Comparison of ENCODE assay signal across 17 cellular contexts in the genomic region with DNA sequence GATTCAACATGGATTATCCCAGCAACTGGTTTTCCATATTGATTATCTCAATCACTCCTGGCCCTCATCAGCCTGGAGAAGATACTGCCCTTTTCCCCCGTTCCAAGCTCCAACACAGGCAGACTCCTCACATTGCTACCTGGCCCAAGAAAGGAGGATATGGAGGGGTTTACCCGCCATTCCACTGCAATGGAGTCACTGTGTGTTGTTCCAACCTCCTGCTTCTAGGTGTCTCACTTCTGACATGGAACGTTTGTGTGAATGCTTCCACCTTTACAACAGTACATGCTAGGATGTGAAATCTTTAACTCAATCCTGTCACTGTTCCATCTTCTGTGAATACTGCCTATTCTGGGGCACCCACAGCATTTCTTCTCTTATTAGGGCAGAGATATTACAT. TPM values are rescaled to one million over a fixed set of nuclear protein-coding genes. Genes with fewer than 3 reads are reported as not detected.
A peak's percentile ranks its signal among the peaks of the same experiment; 100 is the strongest.
DNase-seq lines count a peak whose midpoint lies in the region; ATAC-seq, FAIRE-seq and TF ChIP-seq lines count a peak whose summit lies in the region.
"Had no signal": no experiment of that assay in that cellular context is flagged by ENCODE, and none has a peak within 500 bp of the region (broad histone marks: within the 10 kb centered on the region; RNA-seq: fewer than 3 reads in every experiment).

No MANE protein-coding gene starts in this region.

- TF ChIP-seq CTCF in HCT116 (IDR thresholded peaks at IDR 0.05 in 2 of 3, conservative IDR thresholded peaks at IDR 0.05 in 1 of 3; ENCODE audit: borderline replicate concordance in 1 of 3, insufficient read depth in 1 of 3, low read depth in 2 of 3, low read length in 2 of 3) (no peak), H1 (IDR thresholded peaks at IDR 0.05; ENCODE audit: control extremely low read depth in 1 of 3, insufficient read depth in 1 of 3, low read depth in 1 of 3, low read length in 3 of 3) (no peak), lower lobe of right lung (IDR thresholded peaks at IDR 0.05) (no peak)

- no peaks in the 10 kb centered on the region for H3K79me2 ChIP-seq in HCT116 (ENCODE audit: insufficient read depth, low read length)
- no peaks in the 10 kb centered on the region for H3K79me2 ChIP-seq in H1 (ENCODE audit: control insufficient read depth in 1 of 2, insufficient read depth in 2 of 2, low read length in 2 of 2)

- no peak overlapping the region for H3K18ac ChIP-seq in H1 (ENCODE audit: extremely low read depth, low read length)

- no peak overlapping the region for H3K4ac ChIP-seq in H1 (replicated peaks; ENCODE audit: insufficient read length, low read depth, low read length)

- POLR2A ChIA-PET in HCT116 (lab: Charles Lee), result no interaction called here
- POLR2A ChIA-PET in H1 (lab: Charles Lee; ENCODE audit: partially characterized antibody), result interaction anchor here (0.6 to 2.1 kb wide), 5 partner anchors 8 to 328 kb away, joined by 3 to 5 read pairs (median 3); no protein-coding TSS in a partner anchor

- H2BK5ac ChIP-seq in H1 (ENCODE audit: low read depth, low read length), result no peak overlapping the region

- no peak overlapping the region for H2BK12ac ChIP-seq in H1 (ENCODE audit: low read depth, low read length)

- intact Hi-C loops in HCT116 (cut with micrococcal nuclease) (no loop called here), lower lobe of right lung (cut with DNase I) (no loop called here), aorta (cut with DNase I) (no loop called here)

- no peaks in the 10 kb centered on the region for H3K23me2 ChIP-seq in H1 (ENCODE audit: low read depth, low read length)

- H2AK5ac ChIP-seq in H1 (ENCODE audit: low read depth, low read length), result no peak overlapping the region

- H3K4me1 ChIP-seq in HCT116 (ENCODE audit: control insufficient read depth in 1 of 2, insufficient read depth in 2 of 2, low read length in 2 of 2) (no peaks in the 10 kb centered on the region), H1 (replicated peaks in 1 of 4; ENCODE audit: control insufficient read depth in 3 of 4, insufficient read depth in 4 of 4, low read length in 3 of 4) (no peaks in the 10 kb centered on the region), lower lobe of right lung (no peaks in the 10 kb centered on the region), aorta (ENCODE audit: control insufficient read depth in 1 of 2, insufficient read depth in 2 of 2, low read length in 2 of 2) (no peaks in the 10 kb centered on the region)
- H3K4me1 ChIP-seq: HAP-1 had no signal

- no peak overlapping the region for H2AFZ ChIP-seq in HCT116 (ENCODE audit: low read depth, low read length, poor library complexity, severe bottlenecking)
- no peak overlapping the region for H2AFZ ChIP-seq in H1 (ENCODE audit: low read length)
- H2AFZ ChIP-seq: GM23248 had no signal

- H2BK120ac ChIP-seq in H1 (replicated peaks; ENCODE audit: low read depth, low read length), result no peak overlapping the region

- no peak overlapping the region for H3K14ac ChIP-seq in H1 (ENCODE audit: insufficient read length)

- H3K27ac ChIP-seq in HCT116 (ENCODE audit: low read depth, low read length) (no peak overlapping the region), H1 (ENCODE audit: low read depth, low read length) (no peak overlapping the region), lower lobe of right lung (no peak overlapping the region), aorta (ENCODE audit: low read depth in 1 of 2, low read length in 2 of 2) (no peak overlapping the region)
- H3K27ac ChIP-seq: GM23248 had no signal

- no peak overlapping the region for H2BK20ac ChIP-seq in H1 (ENCODE audit: low read length)

- no peak for DNase-seq in GM19239 (ENCODE audit: insufficient read length, low spot score)
- no peak for DNase-seq in HCT116 (ENCODE audit: low read depth, low spot score)
- no peak for DNase-seq in H1 (ENCODE audit: low read depth in 1 of 2, low spot score in 2 of 2)
- DNase-seq in lower lobe of right lung, result no peak
- no peak for DNase-seq in aorta
- DNase-seq in stimulated activated naive CD8-positive, alpha-beta T cell treated with anti-CD3 and anti-CD28 coated beads, Interleukin-15, Interleukin-2, amounts not matched to agents 100 U/mL and 50 U/mL, for 24 hours, result no peak
- DNase-seq: C1 segment of cervical spinal cord; Calu3; CD4-positive, alpha-beta memory T cell; COR-L47; DMS53; DMS79 treated with DMSO at 0.1 percent for 48 hours; GF-D8; GM23248 had no signal

- CTCF ChIA-PET in HCT116 (lab: Charles Lee), result no interaction called here
- CTCF ChIA-PET in H1 (lab: Charles Lee; ENCODE audit: partially characterized antibody), result interaction anchor here (0.9 kb wide), 1 partner anchor 254 kb away, joined by 4 read pairs; no protein-coding TSS in a partner anchor

- TF ChIP-seq RAD21 in HCT116 (IDR thresholded peaks at IDR 0.05; ENCODE audit: low read depth), result no peak
- no peak for TF ChIP-seq RAD21 in H1 (IDR thresholded peaks at IDR 0.05 in 1 of 2, conservative IDR thresholded peaks at IDR 0.05 in 1 of 2; ENCODE audit: low read depth in 2 of 2, low read length in 2 of 2)

- H3K9me3 ChIP-seq in HCT116 (ENCODE audit: control insufficient read depth in 1 of 2, insufficient read depth in 1 of 2, low read depth in 1 of 2, low read length in 2 of 2), result no peaks in the 10 kb centered on the region
- H3K9me3 ChIP-seq in H1 (ENCODE audit: insufficient read depth in 2 of 2, low read depth in 1 of 2, low read length in 1 of 2), result no peaks in the 10 kb centered on the region
- H3K9me3 ChIP-seq in lower lobe of right lung, result no peaks in the 10 kb centered on the region
- no peaks in the 10 kb centered on the region for H3K9me3 ChIP-seq in aorta (ENCODE audit: control insufficient read depth, low read length)
- H3K9me3 ChIP-seq: HAP-1 had no signal

- H3K36me3 ChIP-seq in HCT116 (ENCODE audit: control insufficient read depth in 1 of 2, insufficient read depth in 2 of 2, low read length in 2 of 2) (no peaks in the 10 kb centered on the region), H1 (ENCODE audit: control insufficient read depth in 2 of 4, insufficient read depth in 4 of 4, low read length in 3 of 4) (no peaks in the 10 kb centered on the region), lower lobe of right lung (no peaks in the 10 kb centered on the region), aorta (ENCODE audit: control insufficient read depth in 1 of 2, insufficient read depth in 2 of 2, low read length in 1 of 2) (no peaks in the 10 kb centered on the region)

- H4K20me1 ChIP-seq in HCT116 (ENCODE audit: insufficient read depth) (no peaks in the 10 kb centered on the region), H1 (replicated peaks in 1 of 2; ENCODE audit: control insufficient read depth in 1 of 2, insufficient read depth in 2 of 2, low read length in 2 of 2) (no peaks in the 10 kb centered on the region)

- no peak overlapping the region for H3K9ac ChIP-seq in HCT116 (ENCODE audit: low read length)
- no peak overlapping the region for H3K9ac ChIP-seq in H1 (replicated peaks in 1 of 4; ENCODE audit: extremely low read depth in 1 of 4, low read depth in 3 of 4, low read length in 3 of 4)
- H3K9ac ChIP-seq: GM23248 had no signal

- no peak overlapping the region for H4K5ac ChIP-seq in H1 (ENCODE audit: insufficient read length, low read depth, low read length)

- no peak overlapping the region for H4K8ac ChIP-seq in H1 (ENCODE audit: extremely low read depth, insufficient read depth, low read length)

- no peak overlapping the region for H3K23ac ChIP-seq in H1 (ENCODE audit: insufficient read length)

- no peak overlapping the region for H3K4me2 ChIP-seq in HCT116 (ENCODE audit: low read length)
- H3K4me2 ChIP-seq in H1 (ENCODE audit: insufficient read depth in 1 of 2, low read depth in 2 of 2, low read length in 2 of 2), result no peak overlapping the region

- no peak overlapping the region for H4K91ac ChIP-seq in H1 (replicated peaks; ENCODE audit: insufficient read length, low read length)

- TF ChIP-seq POLR2A in HCT116 (IDR thresholded peaks at IDR 0.05; ENCODE audit: borderline replicate concordance, extremely low read depth, insufficient read depth, insufficient read length), result no peak
- no peak for TF ChIP-seq POLR2A in H1 (IDR thresholded peaks at IDR 0.05; ENCODE audit: control extremely low read depth in 1 of 2, low read depth in 2 of 2, low read length in 2 of 2)

- 88% methylated on average over 3 of the region's 3 CpGs; no CpG with 5 or more reads in 1 of the 2 experiments for WGBS in H1 (ENCODE audit: extremely low coverage in 1 of 2, insufficient coverage in 1 of 2, insufficient read length in 1 of 2, insufficient replicate concordance in 2 of 2, low coverage in 1 of 2, low lambda C conversion rate in 2 of 2, missing lambda C conversion rate in 1 of 2), 2 experiments
- WGBS in aorta, 2 donors, result 78 to 81% methylated on average over 3 of the region's 3 CpGs

- H3K27me3 ChIP-seq in HCT116 (ENCODE audit: insufficient read depth, low read length) (no peaks in the 10 kb centered on the region), H1 (replicated peaks in 1 of 4; ENCODE audit: control insufficient read depth in 3 of 4, extremely low read depth in 1 of 4, insufficient read depth in 3 of 4, low read length in 3 of 4) (no peaks in the 10 kb centered on the region), lower lobe of right lung (ENCODE audit: low read depth) (no peaks in the 10 kb centered on the region), aorta (ENCODE audit: control insufficient read depth in 1 of 2, insufficient read depth in 2 of 2, low read length in 1 of 2) (no peaks in the 10 kb centered on the region)

- BruUV-seq in HCT116 (replicated peaks; lab: Mats Ljungman, UMichigan), result no TSS peak

- ATAC-seq in HCT116, result peak; percentile 67
- ATAC-seq in lower lobe of right lung, result no peak
- ATAC-seq in aorta (ENCODE audit: low FRiP score), result no peak
- ATAC-seq in stimulated activated naive CD8-positive, alpha-beta T cell treated with anti-CD3 and anti-CD28 coated beads, Interleukin-15, Interleukin-2, amounts not matched to agents 100 U/mL and 50 U/mL, for 24 hours, result no peak

- H3K79me1 ChIP-seq in H1 (ENCODE audit: low read depth, low read length), result no peaks in the 10 kb centered on the region

- no peak overlapping the region for H2BK15ac ChIP-seq in H1 (ENCODE audit: low read length)

- no peak overlapping the region for H3K56ac ChIP-seq in H1 (replicated peaks; ENCODE audit: insufficient read length, low read depth, low read length)

- no peaks in the 10 kb centered on the region for H3K9me2 ChIP-seq in HCT116 (ENCODE audit: insufficient read depth)

- TF ChIP-seq EP300 in H1 (IDR thresholded peaks at IDR 0.05; ENCODE audit: borderline replicate concordance in 1 of 2, low read depth in 2 of 2, low read length in 2 of 2), result no peak

- RAD21 ChIA-PET in HCT116 (lab: Charles Lee; ENCODE audit: low non-redundant PET in 1 of 2, low total read pairs in 2 of 2, uncharacterized antibody in 2 of 2, unreplicated experiment in 2 of 2), result no interaction called here

- FAIRE-seq in GM19239 (lab: Jason Lieb, UNC) (peak; percentile 21), H1 (lab: Jason Lieb, UNC) (no peak)
- FAIRE-seq: GM12892, H54 had no signal

- H3K4me3 ChIP-seq in HCT116 (replicated peaks in 1 of 2; ENCODE audit: low read depth in 1 of 2, low read length in 2 of 2), result no peak overlapping the region
- no peak overlapping the region for H3K4me3 ChIP-seq in H1 (ENCODE audit: extremely low read depth in 1 of 4, insufficient read depth in 2 of 4, low read depth in 3 of 4, low read length in 4 of 4)
- H3K4me3 ChIP-seq in lower lobe of right lung, result no peak overlapping the region
- H3K4me3 ChIP-seq in aorta (ENCODE audit: low read length in 2 of 2), result no peak overlapping the region
- H3K4me3 ChIP-seq: GM23248, HAP-1 had no signal

RNA-seq across cellular contexts. Expression of gene RPRD1A, which starts 58.1 kb away (rescaled TPM):
- total RNA-seq in HCT116 (2021; ENCODE audit: unreplicated experiment), result 80.7 TPM
- 29.2 and 35.0 TPM in 2 replicates for polyA plus RNA-seq in HCT116 (2012)
- 102 and 106 TPM in 2 replicates for total RNA-seq in H1 (2021; fragmentation: NEBNext Ultra II Directional; extraction: Animal tissue kit (Norgen Biotek cat#: 25700))
- polyA plus RNA-seq in H1 (2011; rRNA removed), result 28.3 and 40.5 TPM in 2 replicates
- 61.5 TPM for polyA plus RNA-seq in H1 (2011; cell fraction: cytosol; rRNA removed)
- polyA plus RNA-seq in H1 (2011; cell fraction: nucleus; rRNA removed), result 58.8 TPM
- polyA plus RNA-seq in H1 (2012, experiment 1 of 2), result 64.7 to 88.3 TPM (median 72.8 TPM) in 4 replicates
- 7.4 TPM for polyA plus RNA-seq in H1 (2012, experiment 2 of 2)
- polyA plus RNA-seq in H1 (2013, experiment 1 of 2), result 85.0 TPM
- 83.5 TPM for polyA plus RNA-seq in H1 (2013, experiment 2 of 2)
- polyA minus RNA-seq in H1 (2011; rRNA and poly(A)+ RNA removed), result 56.4 and 68.9 TPM in 2 replicates
- polyA minus RNA-seq in H1 (2011; cell fraction: cytosol; rRNA and poly(A)+ RNA removed), result 61.4 TPM
- polyA minus RNA-seq in H1 (2011; cell fraction: nucleus; rRNA and poly(A)+ RNA removed), result 149 TPM
- 39.1 TPM for total RNA-seq in lower lobe of right lung
- total RNA-seq in aorta, result 10 to 100 TPM; 45.1 to 49.5 TPM
- polyA plus RNA-seq in aorta, result 10 to 100 TPM; 29.8 to 30.2 TPM
